Comparison of ENCODE assay signal across 29 cellular contexts in genomic region chr14:64934338-64934939, GRCh38. TPM values are rescaled to one million over a fixed set of nuclear protein-coding genes. Genes with fewer than 3 reads are reported as not detected.
DNase-seq lines count a peak whose midpoint lies in the region; ATAC-seq and TF ChIP-seq lines count a peak whose summit lies in the region.
"Had no signal": no experiment of that assay in that cellular context is flagged by ENCODE, and none has a peak within 500 bp of the region (broad histone marks: within the 10 kb centered on the region; RNA-seq: fewer than 3 reads in every experiment).

No MANE protein-coding gene starts in this region.

- peaks cover 16% of the 10 kb centered on the region for H3K36me3 Mint-ChIP-seq in activated naive CD8-positive, alpha-beta T cell
- peaks cover 35% of the 10 kb centered on the region for H3K36me3 Mint-ChIP-seq in activated naive CD8-positive, alpha-beta T cell treated with anti-CD3 and anti-CD28 coated beads for 36 hours
- H3K36me3 Mint-ChIP-seq in endothelial cell (ENCODE audit: low read depth, unreplicated experiment), result peaks cover 13% of the 10 kb centered on the region
- H3K36me3 Mint-ChIP-seq in naive thymus-derived CD4-positive, alpha-beta T cell, result peaks cover 0 to 66% (median 34%) of the 10 kb centered on the region in 5 donors

- peaks cover 60% of the 10 kb centered on the region for H3K4me1 Mint-ChIP-seq in activated naive CD8-positive, alpha-beta T cell (ENCODE audit: low read depth)
- peaks cover 51% of the 10 kb centered on the region for H3K4me1 Mint-ChIP-seq in activated naive CD8-positive, alpha-beta T cell treated with anti-CD3 and anti-CD28 coated beads for 36 hours
- H3K4me1 Mint-ChIP-seq in endothelial cell (ENCODE audit: unreplicated experiment), result peaks cover 14% of the 10 kb centered on the region
- peaks cover 36 to 60% (median 53%) of the 10 kb centered on the region in 7 donors for H3K4me1 Mint-ChIP-seq in naive thymus-derived CD4-positive, alpha-beta T cell
- H3K4me1 Mint-ChIP-seq: H9 had no signal

- no peaks in the 10 kb centered on the region for H3F3A ChIP-seq in PC-3 (ENCODE audit: low read length, unreplicated experiment)

- in situ Hi-C loops in Panc1 (cut with HindIII; ENCODE audit: low pct_unique_long_range_greater_than_20kb, low sequenced_read_pairs), result no loop called here

- H3K9ac ChIP-seq in skeletal muscle tissue (ENCODE audit: low read depth in 1 of 3, low read length in 3 of 3), result peak overlapping the region in 2 of 3 donors; percentile 7 to 58
- no peak overlapping the region for H3K9ac ChIP-seq in PC-3 (ENCODE audit: low read length)

- CTCF ChIA-PET in Panc1 (lab: Charles Lee) (no interaction called here), PC-3 (lab: Charles Lee) (no interaction called here)
- CTCF ChIA-PET in naive thymus-derived CD4-positive, alpha-beta T cell (lab: Charles Lee), result no interaction called here

- H3K4me3 Mint-ChIP-seq in activated naive CD8-positive, alpha-beta T cell, result no peak overlapping the region
- H3K4me3 Mint-ChIP-seq in activated naive CD8-positive, alpha-beta T cell treated with anti-CD3 and anti-CD28 coated beads for 36 hours, result no peak overlapping the region
- H3K4me3 Mint-ChIP-seq in endothelial cell (ENCODE audit: unreplicated experiment), result peak overlapping the region; percentile 37
- H3K4me3 Mint-ChIP-seq in naive thymus-derived CD4-positive, alpha-beta T cell, result peak overlapping the region in 2 of 10 donors; percentile 7 to 12
- H3K4me3 Mint-ChIP-seq: activated CD4-positive, alpha-beta memory T cell treated with anti-CD3 and anti-CD28 coated beads, Interleukin-2, amount 10 ng/mL, durations not matched to agents 7 days and 5 days; H9; IgD-negative memory B cell had no signal

- H3K79me2 ChIP-seq in PC-3 (ENCODE audit: low read length), result no peaks in the 10 kb centered on the region

- no peak for ATAC-seq in Panc1
- no peak for ATAC-seq in GM19455 (IDR thresholded peaks at IDR 0.05; ENCODE audit: unreplicated experiment)
- no peak for ATAC-seq in PC-3
- no peak for ATAC-seq in naive thymus-derived CD4-positive, alpha-beta T cell
- ATAC-seq: activated CD4-positive, CD25-positive, alpha-beta regulatory T cell treated with anti-CD3 and anti-CD28 coated beads, Interleukin-2, amount 50 U/mL, for 24 hours had no signal

- H3K9me2 ChIP-seq in PC-3 (replicated peaks; ENCODE audit: low read length), result no peaks in the 10 kb centered on the region

- H3K4me2 ChIP-seq in PC-3 (ENCODE audit: low read length), result no peak overlapping the region

- peak overlapping the region; percentile 22 for H3K27ac Mint-ChIP-seq in activated naive CD8-positive, alpha-beta T cell
- no peak overlapping the region for H3K27ac Mint-ChIP-seq in activated naive CD8-positive, alpha-beta T cell treated with anti-CD3 and anti-CD28 coated beads for 36 hours
- H3K27ac Mint-ChIP-seq in endothelial cell (ENCODE audit: unreplicated experiment), result no peak overlapping the region
- peak overlapping the region in 4 of 9 donors; percentile 34 to 73 (median 54) for H3K27ac Mint-ChIP-seq in naive thymus-derived CD4-positive, alpha-beta T cell
- H3K27ac Mint-ChIP-seq: activated naive CD8-positive, alpha-beta T cell treated with anti-CD3 and anti-CD28 coated beads, Interleukin-2, amount 10 ng/mL, durations not matched to agents 7 days and 5 days; H9 had no signal

- H3K9me3 Mint-ChIP-seq in activated naive CD8-positive, alpha-beta T cell (ENCODE audit: low read depth), result no peaks in the 10 kb centered on the region
- H3K9me3 Mint-ChIP-seq in activated naive CD8-positive, alpha-beta T cell treated with anti-CD3 and anti-CD28 coated beads for 36 hours, result no peaks in the 10 kb centered on the region
- H3K9me3 Mint-ChIP-seq in endothelial cell (ENCODE audit: unreplicated experiment), result no peaks in the 10 kb centered on the region
- no peaks in the 10 kb centered on the region for H3K9me3 Mint-ChIP-seq in naive thymus-derived CD4-positive, alpha-beta T cell
- H3K9me3 Mint-ChIP-seq: activated CD4-positive, alpha-beta memory T cell treated with anti-CD3 and anti-CD28 coated beads, Interleukin-2, amount 10 ng/mL, durations not matched to agents 7 days and 5 days; activated naive CD8-positive, alpha-beta T cell treated with anti-CD3 and anti-CD28 coated beads, Interleukin-2, amount 10 ng/mL, durations not matched to agents 7 days and 5 days; H9; IgD-negative memory B cell had no signal

- H3K27me3 ChIP-seq in Panc1 (ENCODE audit: control insufficient read depth, insufficient read depth, low read length), result no peaks in the 10 kb centered on the region
- H3K27me3 ChIP-seq in skeletal muscle tissue (ENCODE audit: control insufficient read depth in 3 of 3, insufficient read depth in 3 of 3, low read length in 3 of 3), result no peaks in the 10 kb centered on the region
- H3K27me3 ChIP-seq in PC-3 (ENCODE audit: low read length), result no peaks in the 10 kb centered on the region
- H3K27me3 ChIP-seq in naive thymus-derived CD4-positive, alpha-beta T cell (ENCODE audit: control insufficient read depth in 2 of 2, insufficient read depth in 2 of 2, low read length in 2 of 2), result no peaks in the 10 kb centered on the region
- H3K27me3 ChIP-seq: thyroid gland had no signal

- TSS peak; percentile 57 for BruUV-seq in Panc1 (replicated peaks; lab: Mats Ljungman, UMichigan)
- no TSS peak for BruUV-seq in PC-3 (replicated peaks; lab: Mats Ljungman, UMichigan)

- DNase-seq in activated naive CD8-positive, alpha-beta T cell treated with anti-CD3 and anti-CD28 coated beads for 36 hours, result no peak
- no peak for DNase-seq in Panc1 (ENCODE audit: low read depth, low spot score)
- no peak for DNase-seq in endothelial cell (ENCODE audit: low spot score)
- DNase-seq in PC-3, result no peak
- no peak for DNase-seq in naive thymus-derived CD4-positive, alpha-beta T cell
- DNase-seq: activated CD4-positive, alpha-beta memory T cell treated with anti-CD3 and anti-CD28 coated beads, Interleukin-2, amount 10 ng/mL, durations not matched to agents 7 days and 5 days; activated naive CD8-positive, alpha-beta T cell treated with anti-CD3 and anti-CD28 coated beads, Interleukin-2, amount 10 ng/mL, durations not matched to agents 7 days and 5 days; cerebellar nuclear complex; DMS 273 treated with DMSO at 0.1 percent for 48 hours; H9; head of caudate nucleus; NCI-H2029 treated with DMSO at 0.1 percent for 48 hours; NCI-H345; NCI-H748 treated with DMSO at 0.1 percent for 48 hours; retina; Right ventricle myocardium superior; stimulated activated CD4-positive, alpha-beta T cell treated with anti-CD3 and anti-CD28 coated beads, Interleukin-4, amount 100 ng/mL, for 24 hours; stimulated activated naive CD4-positive, alpha-beta T cell; SW 1271; thyroid gland had no signal

- no peak for TF ChIP-seq CTCF in Panc1 (IDR thresholded peaks at IDR 0.05)
- TF ChIP-seq CTCF in endothelial cell (IDR thresholded peaks at IDR 0.05; ENCODE audit: unreplicated experiment), result no peak
- TF ChIP-seq CTCF in PC-3 (conservative IDR thresholded peaks at IDR 0.05; ENCODE audit: low read depth, low read length), result no peak

- H3K27me3 Mint-ChIP-seq in activated naive CD8-positive, alpha-beta T cell, result no peaks in the 10 kb centered on the region
- no peaks in the 10 kb centered on the region for H3K27me3 Mint-ChIP-seq in activated naive CD8-positive, alpha-beta T cell treated with anti-CD3 and anti-CD28 coated beads for 36 hours
- H3K27me3 Mint-ChIP-seq in endothelial cell (ENCODE audit: unreplicated experiment), result peaks cover 2% of the 10 kb centered on the region
- H3K27me3 Mint-ChIP-seq in naive thymus-derived CD4-positive, alpha-beta T cell, result no peaks in the 10 kb centered on the region
- H3K27me3 Mint-ChIP-seq: activated CD4-positive, alpha-beta memory T cell treated with anti-CD3 and anti-CD28 coated beads, Interleukin-2, amount 10 ng/mL, durations not matched to agents 7 days and 5 days; activated naive CD8-positive, alpha-beta T cell treated with anti-CD3 and anti-CD28 coated beads, Interleukin-2, amount 10 ng/mL, durations not matched to agents 7 days and 5 days; IgD-negative memory B cell had no signal

- no peaks in the 10 kb centered on the region for H3K4me1 ChIP-seq in Panc1 (ENCODE audit: control insufficient read depth, insufficient read depth, low read length)
- H3K4me1 ChIP-seq in skeletal muscle tissue (ENCODE audit: control insufficient read depth in 3 of 3, insufficient read depth in 3 of 3, low read length in 3 of 3), result peaks cover 35 to 43% (median 39%) of the 10 kb centered on the region in 3 donors
- H3K4me1 ChIP-seq in PC-3 (ENCODE audit: insufficient read depth, low read length), result no peaks in the 10 kb centered on the region
- H3K4me1 ChIP-seq in naive thymus-derived CD4-positive, alpha-beta T cell (ENCODE audit: control insufficient read depth in 2 of 2, insufficient read depth in 2 of 2, low read length in 2 of 2), result peaks cover 16 to 30% of the 10 kb centered on the region in 2 donors

- POLR2A ChIA-PET in Panc1 (lab: Charles Lee), result interaction anchor here (0.6 kb wide), 1 partner anchor 9 kb away, joined by 11 read pairs; no protein-coding TSS in a partner anchor
- POLR2A ChIA-PET in PC-3 (lab: Charles Lee; ENCODE audit: unreplicated experiment), result no interaction called here
- POLR2A ChIA-PET in naive thymus-derived CD4-positive, alpha-beta T cell (lab: Charles Lee), result interaction anchor here (1.7 kb wide), 1 partner anchor 20 kb away, joined by 8 read pairs; the partner anchor contains the start of gene CHURC1

- no peak overlapping the region for H3K27ac ChIP-seq in Panc1 (ENCODE audit: low read length)
- H3K27ac ChIP-seq in skeletal muscle tissue (ENCODE audit: low read depth, low read length), result peak overlapping the region; percentile 73
- no peak overlapping the region for H3K27ac ChIP-seq in PC-3 (ENCODE audit: low read length)
- H3K27ac ChIP-seq in naive thymus-derived CD4-positive, alpha-beta T cell (ENCODE audit: low read depth, low read length), result no peak overlapping the region
- H3K27ac ChIP-seq: C4-2B, epithelial cell of prostate, thyroid gland had no signal

- peaks cover 29% of the 10 kb centered on the region for H3K36me3 ChIP-seq in Panc1 (ENCODE audit: control insufficient read depth, insufficient read depth, low read length)
- H3K36me3 ChIP-seq in skeletal muscle tissue (ENCODE audit: control insufficient read depth in 3 of 3, insufficient read depth in 3 of 3, low read length in 3 of 3), result peaks cover 2 to 25% (median 3%) of the 10 kb centered on the region in 3 donors
- H3K36me3 ChIP-seq in PC-3 (ENCODE audit: low read depth, low read length), result peaks cover 23% of the 10 kb centered on the region; the same call in 1 of the 2 replicates
- peaks cover 11 to 33% (median 17%) of the 10 kb centered on the region in 3 experiments for H3K36me3 ChIP-seq in naive thymus-derived CD4-positive, alpha-beta T cell (ENCODE audit: control insufficient read depth in 2 of 3, insufficient read depth in 3 of 3, low read length in 3 of 3)

- H4K20me1 ChIP-seq in PC-3 (ENCODE audit: low read length), result no peaks in the 10 kb centered on the region

- H3K9me3 ChIP-seq in Panc1 (ENCODE audit: control insufficient read depth, insufficient read depth, low read depth, low read length), result no peaks in the 10 kb centered on the region
- H3K9me3 ChIP-seq in skeletal muscle tissue (ENCODE audit: control insufficient read depth in 3 of 3, low read length in 3 of 3), result no peaks in the 10 kb centered on the region
- no peaks in the 10 kb centered on the region for H3K9me3 ChIP-seq in PC-3 (ENCODE audit: low read length)
- H3K9me3 ChIP-seq in naive thymus-derived CD4-positive, alpha-beta T cell (ENCODE audit: control insufficient read depth in 2 of 3, low read length in 3 of 3), result no peaks in the 10 kb centered on the region
- H3K9me3 ChIP-seq: thyroid gland had no signal

- H3K4me3 ChIP-seq in Panc1 (ENCODE audit: low read depth in 2 of 2, low read length in 2 of 2) (no peak overlapping the region), skeletal muscle tissue (ENCODE audit: low read length in 3 of 3) (no peak overlapping the region), PC-3 (ENCODE audit: low read length) (no peak overlapping the region)
- H3K4me3 ChIP-seq in naive thymus-derived CD4-positive, alpha-beta T cell (ENCODE audit: low read length), result no peak overlapping the region
- H3K4me3 ChIP-seq: thyroid gland had no signal

- no peak overlapping the region for H2AFZ ChIP-seq in PC-3 (ENCODE audit: low read length)

- intact Hi-C loops in Panc1 (cut with micrococcal nuclease; ENCODE audit: unreplicated experiment) (no loop called here), PC-3 (cut with micrococcal nuclease) (no loop called here)
- intact Hi-C loops in naive thymus-derived CD4-positive, alpha-beta T cell (cut with micrococcal nuclease), result no loop called here

RNA-seq across cellular contexts. Expression of gene GPX2, which starts 8.1 kb away (rescaled TPM):
- not detected for total RNA-seq in activated naive CD8-positive, alpha-beta T cell treated with anti-CD3 and anti-CD28 coated beads for 36 hours
- 0.15 TPM for total RNA-seq in Panc1 (2021; ENCODE audit: unreplicated experiment)
- polyA plus RNA-seq in Panc1 (2012; ENCODE audit: insufficient read length), result not detected
- total RNA-seq in endothelial cell (ENCODE audit: unreplicated experiment), result not detected
- total RNA-seq in skeletal muscle tissue, result not detected
- total RNA-seq in PC-3 (2014; rRNA removed), result 2.9 and 4.3 TPM in 2 replicates
- total RNA-seq in naive thymus-derived CD4-positive, alpha-beta T cell, result not detected
- not detected for polyA plus RNA-seq in naive thymus-derived CD4-positive, alpha-beta T cell
- total RNA-seq: activated CD4-positive, alpha-beta memory T cell treated with anti-CD3 and anti-CD28 coated beads, Interleukin-2, amount 10 ng/mL, durations not matched to agents 7 days and 5 days; activated naive CD8-positive, alpha-beta T cell treated with anti-CD3 and anti-CD28 coated beads, Interleukin-2, amount 10 ng/mL, durations not matched to agents 7 days and 5 days; MCF 10A; osteoblast; Right ventricle myocardium superior had no signal
- polyA plus RNA-seq: IgD-negative memory B cell had no signal

RNA-seq across cellular contexts. Expression of gene CHURC1, which starts 20.2 kb away (rescaled TPM):
- 10 to 100 TPM; 49.8 to 59.2 TPM for total RNA-seq in activated naive CD8-positive, alpha-beta T cell treated with anti-CD3 and anti-CD28 coated beads for 36 hours
- total RNA-seq in Panc1 (2021; ENCODE audit: unreplicated experiment) (55.6 TPM), endothelial cell (ENCODE audit: unreplicated experiment) (36.2 TPM), skeletal muscle tissue (33.4 TPM), PC-3 (2014; rRNA removed) (44.0 and 50.3 TPM in 2 replicates)
- polyA plus RNA-seq in Panc1 (2012; ENCODE audit: insufficient read length), result 43.6 TPM
- 100 to 1,000 TPM in 2 of 5 experiments, 10 to 100 TPM in 3; 71.9 to 117 (median 80.7) TPM for total RNA-seq in naive thymus-derived CD4-positive, alpha-beta T cell
- polyA plus RNA-seq in naive thymus-derived CD4-positive, alpha-beta T cell, result 100 to 1,000 TPM; 177 to 204 TPM

RNA-seq across cellular contexts. Expression of gene RAB15, which starts 37.7 kb away (rescaled TPM):
- total RNA-seq in activated naive CD8-positive, alpha-beta T cell treated with anti-CD3 and anti-CD28 coated beads for 36 hours, result 1 to 10 TPM; 3.4 TPM
- total RNA-seq in Panc1 (2021; ENCODE audit: unreplicated experiment) (6.0 TPM), endothelial cell (ENCODE audit: unreplicated experiment) (20.9 TPM), skeletal muscle tissue (8.4 TPM), PC-3 (2014; rRNA removed) (20.6 and 27.0 TPM in 2 replicates)
- polyA plus RNA-seq in Panc1 (2012; ENCODE audit: insufficient read length), result 5.4 TPM
- total RNA-seq in naive thymus-derived CD4-positive, alpha-beta T cell, result 1 to 10 TPM; 4.9 to 7.1 (median 5.9) TPM
- 10 to 100 TPM in 1 of 2 donors, 1 to 10 TPM in 1; 4.7 to 11.1 TPM for polyA plus RNA-seq in naive thymus-derived CD4-positive, alpha-beta T cell

RNA-seq across cellular contexts. Expression of gene FNTB, which starts 52.3 kb away (rescaled TPM):
- total RNA-seq in activated naive CD8-positive, alpha-beta T cell treated with anti-CD3 and anti-CD28 coated beads for 36 hours, result 10 to 100 TPM; 14.0 to 14.3 TPM
- total RNA-seq in Panc1 (2021; ENCODE audit: unreplicated experiment) (13.3 TPM), endothelial cell (ENCODE audit: unreplicated experiment) (16.9 TPM), skeletal muscle tissue (5.7 TPM), PC-3 (2014; rRNA removed) (19.5 and 28.1 TPM in 2 replicates)
- polyA plus RNA-seq in Panc1 (2012; ENCODE audit: insufficient read length), result 14.7 TPM
- total RNA-seq in naive thymus-derived CD4-positive, alpha-beta T cell, result 10 to 100 TPM; 10.4 to 19.7 (median 12.9) TPM
- polyA plus RNA-seq in naive thymus-derived CD4-positive, alpha-beta T cell, result 1 to 10 TPM; 4.0 to 7.7 TPM

RNA-seq across cellular contexts. Expression of gene SPTB, which starts 54.7 kb away (rescaled TPM):
- under 1 TPM; 0.31 to 0.32 TPM for total RNA-seq in activated naive CD8-positive, alpha-beta T cell treated with anti-CD3 and anti-CD28 coated beads for 36 hours
- 0.13 TPM for total RNA-seq in Panc1 (2021; ENCODE audit: unreplicated experiment)
- polyA plus RNA-seq in Panc1 (2012; ENCODE audit: insufficient read length), result not detected
- total RNA-seq in endothelial cell (ENCODE audit: unreplicated experiment), result 0.08 TPM
- 312 TPM for total RNA-seq in skeletal muscle tissue
- total RNA-seq in PC-3 (2014; rRNA removed), result 2.3 and 3.6 TPM in 2 replicates
- total RNA-seq in naive thymus-derived CD4-positive, alpha-beta T cell, result under 1 TPM in 3 of 5 experiments, not detected in 2; 0.05 to 0.12 (median 0.05) TPM
- polyA plus RNA-seq in naive thymus-derived CD4-positive, alpha-beta T cell, result not detected
- total RNA-seq: activated naive CD8-positive, alpha-beta T cell treated with anti-CD3 and anti-CD28 coated beads, Interleukin-2, amount 10 ng/mL, durations not matched to agents 7 days and 5 days had no signal
